1 cellular context compared by ENCODE assay signal in the genomic region with DNA sequence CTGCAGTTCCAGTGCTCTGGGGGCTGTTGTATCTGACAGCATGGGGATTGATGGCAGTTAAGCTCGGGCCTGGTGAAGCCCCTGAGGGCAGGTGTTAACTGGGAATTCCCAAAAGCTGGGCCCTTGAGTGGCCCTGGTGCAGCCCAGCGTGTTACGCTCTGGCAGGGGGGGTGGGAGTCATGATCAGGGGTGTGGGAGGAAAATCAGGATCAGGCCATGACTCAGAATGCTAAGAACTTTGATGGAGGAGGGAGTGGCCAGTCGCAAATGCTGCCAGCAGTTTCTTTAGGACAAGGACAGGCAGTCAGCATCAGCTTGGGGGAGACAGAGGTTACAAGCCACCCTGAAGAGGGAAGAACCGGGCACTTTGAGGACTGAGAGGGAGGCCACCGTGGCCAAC.
TF ChIP-seq lines count a peak whose summit lies in the region.

No MANE protein-coding gene starts in this region.

TF ChIP-seq in IMR-90, 13 proteins besides CTCF, POLR2A, EP300 and RAD21:
- TF ChIP-seq MAFK (IDR thresholded peaks at IDR 0.05; ENCODE audit: low read depth, low read length) (no peak), RFX5 (IDR thresholded peaks at IDR 0.05; ENCODE audit: low read depth, low read length) (no peak), SMC3 (IDR thresholded peaks at IDR 0.05; ENCODE audit: low read depth, low read length) (0 out of 2 replicates have a peak, but pooled peaks have one; percentile 5), FOS (IDR thresholded peaks at IDR 0.05; ENCODE audit: low read depth, low read length) (0 out of 2 replicates have a peak, but pooled peaks have one; percentile 19), MXI1 (IDR thresholded peaks at IDR 0.05; ENCODE audit: borderline replicate concordance, low read depth, low read length) (no peak)
TF ChIP-seq in IMR-90: peak in this region for 2.
